In the genomic region with DNA sequence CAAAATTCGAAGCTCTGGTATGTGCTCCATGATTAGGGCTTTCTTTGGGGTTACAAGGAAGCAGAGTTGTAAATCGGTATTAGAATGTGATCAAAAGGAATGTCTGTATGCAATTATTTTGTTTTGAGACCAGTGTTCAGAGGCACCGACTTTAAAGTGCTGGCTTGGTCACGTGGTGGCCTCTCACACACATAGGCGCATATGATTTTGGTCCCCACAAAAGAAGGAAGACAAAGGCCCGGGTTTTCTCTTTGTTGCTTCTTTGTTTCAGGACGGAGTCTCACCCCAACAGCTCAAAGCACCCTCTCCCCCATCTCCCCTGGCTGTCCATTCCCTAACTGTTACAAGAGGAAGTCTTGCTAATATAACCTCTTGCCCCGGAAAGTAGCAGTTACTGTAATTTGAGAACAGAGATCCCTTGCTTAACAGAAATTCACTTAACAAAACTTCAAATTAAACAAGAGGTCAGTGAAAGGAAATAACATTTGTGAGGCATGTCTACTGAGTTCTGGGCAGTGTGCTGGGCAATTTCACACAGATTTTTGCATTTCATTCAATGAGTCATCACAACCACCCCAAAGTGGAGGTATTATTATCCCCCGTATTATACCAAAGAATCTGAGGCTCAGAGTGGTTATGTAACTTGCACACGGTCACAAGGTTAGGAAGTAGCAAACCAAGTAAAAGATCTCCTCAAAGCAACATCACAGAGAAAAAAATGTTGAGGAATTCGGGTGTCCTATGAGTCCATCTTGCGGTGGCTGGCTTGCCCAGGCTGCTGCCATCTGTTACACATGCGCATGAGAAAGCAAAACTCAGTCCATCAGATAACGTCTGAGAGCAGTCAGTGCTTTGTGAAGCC, we compare ENCODE assay signal across 10 cellular contexts.
DNase-seq lines count a peak whose midpoint lies in the region; ATAC-seq and TF ChIP-seq lines count a peak whose summit lies in the region.
"Had no signal": no experiment of that assay in that cellular context is flagged by ENCODE, and none has a peak within 500 bp of the region (broad histone marks: within the 10 kb centered on the region; RNA-seq: fewer than 3 reads in every experiment).

No MANE protein-coding gene starts in this region.

- H3K27me3 ChIP-seq in iPS-20b (ENCODE audit: insufficient read depth, low read length) (no peaks in the 10 kb centered on the region), stomach (no peaks in the 10 kb centered on the region)

- POLR2A ChIA-PET in WTC11 (lab: Charles Lee) = no interaction called here

- no peaks in the 10 kb centered on the region for H3K9me3 Mint-ChIP-seq in WTC11
- H3K9me3 Mint-ChIP-seq: central memory CD8-positive, alpha-beta T cell had no signal

- H3K4me1 Mint-ChIP-seq in WTC11 = peaks cover 52% of the 10 kb centered on the region
- H3K4me1 Mint-ChIP-seq: central memory CD8-positive, alpha-beta T cell had no signal

- DNase-seq in HCEC 1CT (peak; percentile 94), WTC11 (ENCODE audit: low spot score) (no peak), stomach (no peak), C1 segment of cervical spinal cord (lab: John Stamatoyannopoulos, UW) (no peak), NCI-H1417 treated with DMSO at 0.1 percent for 48 hours (lab: John Stamatoyannopoulos, UW) (no peak)
- DNase-seq: left ventricle myocardium inferior had no signal

- H3K36me3 Mint-ChIP-seq in WTC11 = no peaks in the 10 kb centered on the region

- TF ChIP-seq POLR2A in stomach (IDR thresholded peaks at IDR 0.05) = no peak

- no peaks in the 10 kb centered on the region for H3K27me3 Mint-ChIP-seq in WTC11 (ENCODE audit: low read depth)

- peak overlapping the region; percentile 75 for H3K27ac Mint-ChIP-seq in WTC11

- ATAC-seq in WTC11 (peak; percentile 43), GM18907 (IDR thresholded peaks at IDR 0.05; ENCODE audit: unreplicated experiment) (no peak), GM21619 (IDR thresholded peaks at IDR 0.05; ENCODE audit: unreplicated experiment) (no peak)

- peak overlapping the region; percentile 53; the same call in 1 of the 2 replicates for H3K9ac ChIP-seq in iPS-20b (ENCODE audit: low read depth, low read length)

- H3K27ac ChIP-seq in iPS-20b (ENCODE audit: low read length) (peak overlapping the region; percentile 23), stomach (peak overlapping the region; percentile 30 to 53 (median 51))
- H3K27ac ChIP-seq: left ventricle myocardium inferior had no signal

- H3K9me3 ChIP-seq in iPS-20b (ENCODE audit: insufficient read depth, low read depth, low read length) (no peaks in the 10 kb centered on the region), stomach (no peaks in the 10 kb centered on the region)
- H3K9me3 ChIP-seq: left ventricle myocardium inferior had no signal

- intact Hi-C loops in stomach (cut with DNase I; ENCODE audit: low total_unique reads) = no loop called here

- no peak overlapping the region for H3K4me3 Mint-ChIP-seq in WTC11
- H3K4me3 Mint-ChIP-seq: central memory CD8-positive, alpha-beta T cell had no signal

- CTCF ChIA-PET in WTC11 (lab: Charles Lee) = interaction anchor here (0.7 to 1.4 kb wide), 6 partner anchors 13 to 193 kb away, joined by 3 to 6 read pairs (median 3); a partner anchor contains a TSS

- no peak for TF ChIP-seq EP300 in stomach (IDR thresholded peaks at IDR 0.05)

- H3K4me3 ChIP-seq in iPS-20b (ENCODE audit: low read length) (peak overlapping the region; percentile 30; the same call in 1 of the 2 replicates), stomach (no peak overlapping the region)
- H3K4me3 ChIP-seq: left ventricle myocardium inferior had no signal

- H3K36me3 ChIP-seq in iPS-20b (ENCODE audit: insufficient read depth, low read depth, low read length) = no peaks in the 10 kb centered on the region
- no peaks in the 10 kb centered on the region for H3K36me3 ChIP-seq in stomach
- H3K36me3 ChIP-seq: left ventricle myocardium inferior had no signal

- H3K4me1 ChIP-seq in iPS-20b (ENCODE audit: insufficient read depth, low read length) = peaks cover 24% of the 10 kb centered on the region; the same call in 1 of the 2 replicates
- H3K4me1 ChIP-seq in stomach = peaks cover 8 to 15% (median 13%) of the 10 kb centered on the region in 4 donors
- H3K4me1 ChIP-seq: left ventricle myocardium inferior had no signal

- TF ChIP-seq CTCF in WTC11 (IDR thresholded peaks at IDR 0.05) = no peak
- no peak for TF ChIP-seq CTCF in stomach (IDR thresholded peaks at IDR 0.05)

- 29 to 44% (median 40%) methylated on average over 14 of the region's 14 CpGs for WGBS in stomach, 5 donors

TF ChIP-seq in WTC11, 78 proteins besides CTCF, POLR2A, EP300 and RAD21:
- TF ChIP-seq, protein P1, sequence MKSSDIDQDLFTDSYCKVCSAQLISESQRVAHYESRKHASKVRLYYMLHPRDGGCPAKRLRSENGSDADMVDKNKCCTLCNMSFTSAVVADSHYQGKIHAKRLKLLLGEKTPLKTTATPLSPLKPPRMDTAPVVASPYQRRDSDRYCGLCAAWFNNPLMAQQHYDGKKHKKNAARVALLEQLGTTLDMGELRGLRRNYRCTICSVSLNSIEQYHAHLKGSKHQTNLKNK (CRISPR knock-in tag; IDR thresholded peaks at IDR 0.05) = no peak
- TF ChIP-seq JAZF1 (CRISPR knock-in tag; IDR thresholded peaks at IDR 0.05) = no peak
- no peak for TF ChIP-seq NR3C1 (CRISPR knock-in tag; conservative IDR thresholded peaks at IDR 0.05; ENCODE audit: low read depth)
- TF ChIP-seq, protein P2, sequence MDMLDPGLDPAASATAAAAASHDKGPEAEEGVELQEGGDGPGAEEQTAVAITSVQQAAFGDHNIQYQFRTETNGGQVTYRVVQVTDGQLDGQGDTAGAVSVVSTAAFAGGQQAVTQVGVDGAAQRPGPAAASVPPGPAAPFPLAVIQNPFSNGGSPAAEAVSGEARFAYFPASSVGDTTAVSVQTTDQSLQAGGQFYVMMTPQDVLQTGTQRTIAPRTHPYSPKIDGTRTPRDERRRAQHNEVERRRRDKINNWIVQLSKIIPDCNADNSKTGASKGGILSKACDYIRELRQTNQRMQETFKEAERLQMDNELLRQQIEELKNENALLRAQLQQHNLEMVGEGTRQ (CRISPR knock-in tag; IDR thresholded peaks at IDR 0.05) = peak; percentile 87
- TF ChIP-seq, protein P3, sequence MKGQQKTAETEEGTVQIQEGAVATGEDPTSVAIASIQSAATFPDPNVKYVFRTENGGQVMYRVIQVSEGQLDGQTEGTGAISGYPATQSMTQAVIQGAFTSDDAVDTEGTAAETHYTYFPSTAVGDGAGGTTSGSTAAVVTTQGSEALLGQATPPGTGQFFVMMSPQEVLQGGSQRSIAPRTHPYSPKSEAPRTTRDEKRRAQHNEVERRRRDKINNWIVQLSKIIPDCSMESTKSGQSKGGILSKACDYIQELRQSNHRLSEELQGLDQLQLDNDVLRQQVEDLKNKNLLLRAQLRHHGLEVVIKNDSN (CRISPR knock-in tag; IDR thresholded peaks at IDR 0.05) = peak; percentile 84
- TF ChIP-seq, protein P4, sequence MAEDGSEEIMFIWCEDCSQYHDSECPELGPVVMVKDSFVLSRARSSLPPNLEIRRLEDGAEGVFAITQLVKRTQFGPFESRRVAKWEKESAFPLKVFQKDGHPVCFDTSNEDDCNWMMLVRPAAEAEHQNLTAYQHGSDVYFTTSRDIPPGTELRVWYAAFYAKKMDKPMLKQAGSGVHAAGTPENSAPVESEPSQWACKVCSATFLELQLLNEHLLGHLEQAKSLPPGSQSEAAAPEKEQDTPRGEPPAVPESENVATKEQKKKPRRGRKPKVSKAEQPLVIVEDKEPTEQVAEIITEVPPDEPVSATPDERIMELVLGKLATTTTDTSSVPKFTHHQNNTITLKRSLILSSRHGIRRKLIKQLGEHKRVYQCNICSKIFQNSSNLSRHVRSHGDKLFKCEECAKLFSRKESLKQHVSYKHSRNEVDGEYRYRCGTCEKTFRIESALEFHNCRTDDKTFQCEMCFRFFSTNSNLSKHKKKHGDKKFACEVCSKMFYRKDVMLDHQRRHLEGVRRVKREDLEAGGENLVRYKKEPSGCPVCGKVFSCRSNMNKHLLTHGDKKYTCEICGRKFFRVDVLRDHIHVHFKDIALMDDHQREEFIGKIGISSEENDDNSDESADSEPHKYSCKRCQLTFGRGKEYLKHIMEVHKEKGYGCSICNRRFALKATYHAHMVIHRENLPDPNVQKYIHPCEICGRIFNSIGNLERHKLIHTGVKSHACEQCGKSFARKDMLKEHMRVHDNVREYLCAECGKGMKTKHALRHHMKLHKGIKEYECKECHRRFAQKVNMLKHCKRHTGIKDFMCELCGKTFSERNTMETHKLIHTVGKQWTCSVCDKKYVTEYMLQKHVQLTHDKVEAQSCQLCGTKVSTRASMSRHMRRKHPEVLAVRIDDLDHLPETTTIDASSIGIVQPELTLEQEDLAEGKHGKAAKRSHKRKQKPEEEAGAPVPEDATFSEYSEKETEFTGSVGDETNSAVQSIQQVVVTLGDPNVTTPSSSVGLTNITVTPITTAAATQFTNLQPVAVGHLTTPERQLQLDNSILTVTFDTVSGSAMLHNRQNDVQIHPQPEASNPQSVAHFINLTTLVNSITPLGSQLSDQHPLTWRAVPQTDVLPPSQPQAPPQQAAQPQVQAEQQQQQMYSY (CRISPR knock-in tag; IDR thresholded peaks at IDR 0.05) = no peak
